In genomic region chr5:96702503-96703383, GRCh38 we compare ENCODE assay signal across 8 cellular contexts.
DNase-seq lines count a peak whose midpoint lies in the region; ATAC-seq and TF ChIP-seq lines count a peak whose summit lies in the region.

No MANE protein-coding gene starts in this region.

- TF ChIP-seq CTCF in AG04449 (IDR thresholded peaks at IDR 0.05; ENCODE audit: insufficient read depth, low read length, missing control alignments): no peak

- ATAC-seq in GM18873 (IDR thresholded peaks at IDR 0.05; ENCODE audit: low FRiP score, unreplicated experiment) (peak; percentile 36), HG03135 (IDR thresholded peaks at IDR 0.05; ENCODE audit: unreplicated experiment) (peak; percentile 66)

- CTCF ChIA-PET in AG04449 (lab: Yijun Ruan, JAX): interaction anchor here (0.8 to 3.9 kb wide), 8 partner anchors 10 to 89 kb away, joined by 3 to 17 read pairs (median 4); no protein-coding TSS in a partner anchor

- DNase-seq in AG04449 (ENCODE audit: low read depth, low spot score) (no peak), NCI-H82 treated with DMSO at 0.1 percent for 48 hours (lab: John Stamatoyannopoulos, UW; ENCODE audit: unreplicated experiment) (peak; percentile 38), activated T-cell treated with anti-CD3 and anti-CD28 coated beads for 4 hours (peak; percentile 75), epidermal melanocyte (ENCODE audit: insufficient read length, low spot score) (peak; percentile 93), middle frontal gyrus (ENCODE audit: extremely low spot score, low spot score) (peak; percentile 79)
- DNase-seq in stimulated activated CD8-positive, alpha-beta memory T cell treated with anti-CD3 and anti-CD28 coated beads, Interleukin-15, amount 100 ng/mL, for 4 hours (ENCODE audit: low read depth in 2 of 2): peak; percentile 72 to 79

- POLR2A ChIA-PET in AG04449 (lab: Yijun Ruan, JAX): interaction anchor here (0.6 to 1.7 kb wide), 5 partner anchors 11 to 41 kb away, joined by 3 to 7 read pairs (median 4); no protein-coding TSS in a partner anchor

- peak overlapping the region; percentile 84 for H3K4me3 ChIP-seq in AG04449 (ENCODE audit: low read depth, low read length)
